Comparison of ENCODE assay signal across 8 cellular contexts in genomic region chr12:6925543-6926279, GRCh38. TPM values are rescaled to one million over a fixed set of nuclear protein-coding genes. Genes with fewer than 3 reads are reported as not detected.
DNase-seq lines count a peak whose midpoint lies in the region; ATAC-seq, FAIRE-seq and TF ChIP-seq lines count a peak whose summit lies in the region.

No MANE protein-coding gene starts in this region.

- H4K8ac ChIP-seq in H1 (ENCODE audit: extremely low read depth, insufficient read depth, low read length): no peak overlapping the region

- peak in 1 of 2 donors; percentile 51 for TF ChIP-seq POLR2A in Peyer's patch (IDR thresholded peaks at IDR 0.05)
- TF ChIP-seq POLR2A in H1 (IDR thresholded peaks at IDR 0.05; ENCODE audit: control extremely low read depth in 1 of 2, low read depth in 2 of 2, low read length in 2 of 2): peak in 1 of 2 experiments; percentile 43; a peak in 1 of 3 replicates
- TF ChIP-seq POLR2A in right lobe of liver (IDR thresholded peaks at IDR 0.05): no peak

- peak overlapping the region; percentile 40; the same call in 1 of the 2 replicates for H2BK20ac ChIP-seq in H1 (ENCODE audit: low read length)

- peaks cover 28% of the 10 kb centered on the region for H3K23me2 ChIP-seq in H1 (ENCODE audit: low read depth, low read length)

- peak overlapping the region in 3 of 4 experiments; percentile 49 to 69 (median 62); a peak in 6 of 7 replicates for H3K9ac ChIP-seq in H1 (replicated peaks in 1 of 4; ENCODE audit: extremely low read depth in 1 of 4, low read depth in 3 of 4, low read length in 3 of 4)

- no peak overlapping the region for H3K23ac ChIP-seq in H1 (ENCODE audit: insufficient read length)

- H3K4me3 ChIP-seq in Peyer's patch (peak overlapping the region in 3 of 4 donors; percentile 12 to 68 (median 42)), H1 (ENCODE audit: extremely low read depth in 1 of 4, insufficient read depth in 2 of 4, low read depth in 3 of 4, low read length in 4 of 4) (peak overlapping the region; percentile 53 to 90 (median 70)), right lobe of liver (peak overlapping the region; percentile 12 to 41 (median 25)), thoracic aorta (peak overlapping the region; percentile 95)

- intact Hi-C loops in right lobe of liver (cut with DNase I): no loop called here

- H2BK120ac ChIP-seq in H1 (replicated peaks; ENCODE audit: low read depth, low read length): peak overlapping the region; percentile 84

- peak overlapping the region; percentile 90 for H4K5ac ChIP-seq in H1 (ENCODE audit: insufficient read length, low read depth, low read length)

- H3K4me1 ChIP-seq in Peyer's patch: peaks cover 11 to 62% (median 16%) of the 10 kb centered on the region in 4 donors
- peaks cover 13 to 31% (median 17%) of the 10 kb centered on the region in 4 experiments for H3K4me1 ChIP-seq in H1 (replicated peaks in 1 of 4; ENCODE audit: control insufficient read depth in 3 of 4, insufficient read depth in 4 of 4, low read length in 3 of 4)
- H3K4me1 ChIP-seq in right lobe of liver: peaks cover 0 to 44% (median 18%) of the 10 kb centered on the region in 4 donors
- peaks cover 18 to 46% of the 10 kb centered on the region in 2 donors for H3K4me1 ChIP-seq in thoracic aorta (ENCODE audit: control insufficient read depth in 1 of 2, low read depth in 2 of 2)

- 0 out of 4 replicates have a peak, but pooled peaks of 1 of the 2 experiments have one; percentile 9 for TF ChIP-seq RAD21 in H1 (IDR thresholded peaks at IDR 0.05 in 1 of 2, conservative IDR thresholded peaks at IDR 0.05 in 1 of 2; ENCODE audit: low read depth in 2 of 2, low read length in 2 of 2)

- H3K56ac ChIP-seq in H1 (replicated peaks; ENCODE audit: insufficient read length, low read depth, low read length): peak overlapping the region; percentile 91

- TF ChIP-seq CTCF in Peyer's patch (IDR thresholded peaks at IDR 0.05) (peak in 1 of 6 experiments; percentile 2), H1 (IDR thresholded peaks at IDR 0.05; ENCODE audit: control extremely low read depth in 1 of 3, insufficient read depth in 1 of 3, low read depth in 1 of 3, low read length in 3 of 3) (no peak), right lobe of liver (IDR thresholded peaks at IDR 0.05) (peak in 2 of 4 donors; percentile 7 to 15), thoracic aorta (IDR thresholded peaks at IDR 0.05) (no peak)

- peak overlapping the region; percentile 94 for H3K18ac ChIP-seq in H1 (ENCODE audit: extremely low read depth, low read length)

- peak overlapping the region; percentile 100; the same call in 1 of the 2 replicates for H2BK15ac ChIP-seq in H1 (ENCODE audit: low read length)

- POLR2A ChIA-PET in H1 (lab: Charles Lee; ENCODE audit: partially characterized antibody): interaction anchor here (0.9 to 44.0 kb wide), 17 partner anchors 16 to 311 kb away, joined by 3 to 1596 read pairs (median 6); partner anchors contain the start of genes C12orf57, C1RL, CDCA3 and EMG1

- peak overlapping the region; percentile 92 to 100 for H3K4me2 ChIP-seq in H1 (ENCODE audit: insufficient read depth in 1 of 2, low read depth in 2 of 2, low read length in 2 of 2)

- peaks cover 5% of the 10 kb centered on the region; the same call in 1 of the 2 replicates for H3K79me1 ChIP-seq in H1 (ENCODE audit: low read depth, low read length)

- H3K27me3 ChIP-seq in Peyer's patch: no peaks in the 10 kb centered on the region
- no peaks in the 10 kb centered on the region for H3K27me3 ChIP-seq in H1 (replicated peaks in 1 of 4; ENCODE audit: control insufficient read depth in 3 of 4, extremely low read depth in 1 of 4, insufficient read depth in 3 of 4, low read length in 3 of 4)
- no peaks in the 10 kb centered on the region for H3K27me3 ChIP-seq in right lobe of liver
- no peaks in the 10 kb centered on the region for H3K27me3 ChIP-seq in thoracic aorta (replicated peaks; ENCODE audit: insufficient read depth)

- H2AK5ac ChIP-seq in H1 (ENCODE audit: low read depth, low read length): peak overlapping the region; percentile 95

- H3K27ac ChIP-seq in Peyer's patch: peak overlapping the region; percentile 92 to 95 (median 94)
- peak overlapping the region; percentile 86 for H3K27ac ChIP-seq in H1 (ENCODE audit: low read depth, low read length)
- H3K27ac ChIP-seq in right lobe of liver: peak overlapping the region; percentile 62 to 80 (median 70)
- peak overlapping the region; percentile 96 to 97 for H3K27ac ChIP-seq in thoracic aorta

- peak overlapping the region; percentile 99 for H4K91ac ChIP-seq in H1 (replicated peaks; ENCODE audit: insufficient read length, low read length)

- no peak for FAIRE-seq in H1 (lab: Jason Lieb, UNC)

- no peaks in the 10 kb centered on the region for H3K36me3 ChIP-seq in Peyer's patch
- H3K36me3 ChIP-seq in H1 (ENCODE audit: control insufficient read depth in 2 of 4, insufficient read depth in 4 of 4, low read length in 3 of 4): peaks cover 16 to 31% (median 21%) of the 10 kb centered on the region in 4 experiments
- no peaks in the 10 kb centered on the region for H3K36me3 ChIP-seq in right lobe of liver
- H3K36me3 ChIP-seq in thoracic aorta: no peaks in the 10 kb centered on the region

- peaks cover 9 to 11% of the 10 kb centered on the region in 2 experiments for H4K20me1 ChIP-seq in H1 (replicated peaks in 1 of 2; ENCODE audit: control insufficient read depth in 1 of 2, insufficient read depth in 2 of 2, low read length in 2 of 2)

- CTCF ChIA-PET in H1 (lab: Charles Lee; ENCODE audit: partially characterized antibody): interaction anchor here (0.6 to 10.0 kb wide), 22 partner anchors 10 to 186 kb away, joined by 3 to 253 read pairs (median 4); partner anchors contain the start of genes C12orf57, ENO2, GNB3 and LRRC23

- H3K4ac ChIP-seq in H1 (replicated peaks; ENCODE audit: insufficient read length, low read depth, low read length): peak overlapping the region; percentile 86

- ATAC-seq in right lobe of liver (peak; percentile 60 to 72 (median 70)), thoracic aorta (ENCODE audit: insufficient number of reproducible peaks, low FRiP score, low read depth) (peak; percentile 88)

- 4% methylated on average over 8 of the region's 8 CpGs; no CpG with 5 or more reads in 1 of the 2 experiments for WGBS in H1 (ENCODE audit: extremely low coverage in 1 of 2, insufficient coverage in 1 of 2, insufficient read length in 1 of 2, insufficient replicate concordance in 2 of 2, low coverage in 1 of 2, low lambda C conversion rate in 2 of 2, missing lambda C conversion rate in 1 of 2), 2 experiments
- 17% methylated on average over 6 of the region's 8 CpGs for WGBS in right lobe of liver (ENCODE audit: insufficient coverage, low coverage, low lambda C conversion rate, missing lambda C conversion rate)

- H3K9me3 ChIP-seq in Peyer's patch (no peaks in the 10 kb centered on the region), H1 (ENCODE audit: insufficient read depth in 2 of 2, low read depth in 1 of 2, low read length in 1 of 2) (no peaks in the 10 kb centered on the region), right lobe of liver (no peaks in the 10 kb centered on the region), thoracic aorta (no peaks in the 10 kb centered on the region)

- DNase-seq in NCI-H2029 (lab: John Stamatoyannopoulos, UW) (peak; percentile 21), NCI-H2029 treated with DMSO at 0.1 percent for 48 hours (lab: John Stamatoyannopoulos, UW) (no peak), Peyer's patch (peak in 2 of 3 donors; percentile 60 to 81), H1 (ENCODE audit: low read depth in 1 of 2, low spot score in 2 of 2) (peak in 1 of 2 experiments; percentile 84), right lobe of liver (peak; percentile 63 to 87 (median 82)), thoracic aorta (ENCODE audit: low spot score) (no peak), NCI-H1436 (lab: John Stamatoyannopoulos, UW) (no peak)
- DNase-seq in stimulated activated naive CD4-positive, alpha-beta T cell (lab: John Stamatoyannopoulos, UW): no peak

- peak overlapping the region; percentile 99 for H2BK12ac ChIP-seq in H1 (ENCODE audit: low read depth, low read length)

- H2BK5ac ChIP-seq in H1 (ENCODE audit: low read depth, low read length): peak overlapping the region; percentile 100

- no peak; a peak in 1 of 3 replicates for TF ChIP-seq EP300 in H1 (IDR thresholded peaks at IDR 0.05; ENCODE audit: borderline replicate concordance in 1 of 2, low read depth in 2 of 2, low read length in 2 of 2)

- peaks cover 23% of the 10 kb centered on the region in 2 experiments for H3K79me2 ChIP-seq in H1 (ENCODE audit: control insufficient read depth in 1 of 2, insufficient read depth in 2 of 2, low read length in 2 of 2)

- H3K14ac ChIP-seq in H1 (ENCODE audit: insufficient read length): no peak overlapping the region

- H2AFZ ChIP-seq in H1 (ENCODE audit: low read length): no peak overlapping the region

RNA-seq across cellular contexts. Expression of gene ATN1, which starts 2.0 kb away (rescaled TPM):
- total RNA-seq in Peyer's patch: 100 to 1,000 TPM in 3 of 4 donors, 10 to 100 TPM in 1; 77.6 to 337 (median 125) TPM
- total RNA-seq in H1 (2021; fragmentation: NEBNext Ultra II Directional; extraction: Animal tissue kit (Norgen Biotek cat#: 25700)): 69.6 and 73.4 TPM in 2 replicates
- polyA plus RNA-seq in H1 (2011; rRNA removed): 20.6 and 43.0 TPM in 2 replicates
- polyA plus RNA-seq in H1 (2011; cell fraction: cytosol; rRNA removed): 13.5 TPM
- 178 TPM for polyA plus RNA-seq in H1 (2011; cell fraction: nucleus; rRNA removed)
- 61.7 to 82.1 TPM (median 77.4 TPM) in 4 replicates for polyA plus RNA-seq in H1 (2012, experiment 1 of 2)
- polyA plus RNA-seq in H1 (2012, experiment 2 of 2): 48.0 TPM
- 51.3 TPM for polyA plus RNA-seq in H1 (2013, experiment 1 of 2)
- 48.3 TPM for polyA plus RNA-seq in H1 (2013, experiment 2 of 2)
- polyA minus RNA-seq in H1 (2011; rRNA and poly(A)+ RNA removed): 11.4 and 14.0 TPM in 2 replicates
- 37.6 TPM for polyA minus RNA-seq in H1 (2011; cell fraction: cytosol; rRNA and poly(A)+ RNA removed)
- polyA minus RNA-seq in H1 (2011; cell fraction: nucleus; rRNA and poly(A)+ RNA removed): 42.3 TPM
- 10 to 100 TPM in 5 of 6 experiments, 1 to 10 TPM in 1; 9.2 to 24.1 (median 16.8) TPM for total RNA-seq in right lobe of liver
- 100 to 1,000 TPM; 109 to 163 TPM for total RNA-seq in thoracic aorta

RNA-seq across cellular contexts. Expression of gene ENO2, which starts 11.3 kb away (rescaled TPM):
- 10 to 100 TPM in 2 of 4 donors, 1 to 10 TPM in 2; 4.6 to 11.7 (median 8.8) TPM for total RNA-seq in Peyer's patch
- total RNA-seq in H1 (2021; fragmentation: NEBNext Ultra II Directional; extraction: Animal tissue kit (Norgen Biotek cat#: 25700)): 90.9 and 92.4 TPM in 2 replicates
- 102 and 126 TPM in 2 replicates for polyA plus RNA-seq in H1 (2011; rRNA removed)
- 137 TPM for polyA plus RNA-seq in H1 (2011; cell fraction: cytosol; rRNA removed)
- 300 TPM for polyA plus RNA-seq in H1 (2011; cell fraction: nucleus; rRNA removed)
- polyA plus RNA-seq in H1 (2012, experiment 1 of 2): 110 to 167 TPM (median 137 TPM) in 4 replicates
- 110 TPM for polyA plus RNA-seq in H1 (2012, experiment 2 of 2)
- polyA plus RNA-seq in H1 (2013, experiment 1 of 2): 47.4 TPM
- 42.8 TPM for polyA plus RNA-seq in H1 (2013, experiment 2 of 2)
- 82.7 and 92.1 TPM in 2 replicates for polyA minus RNA-seq in H1 (2011; rRNA and poly(A)+ RNA removed)
- 37.7 TPM for polyA minus RNA-seq in H1 (2011; cell fraction: cytosol; rRNA and poly(A)+ RNA removed)
- polyA minus RNA-seq in H1 (2011; cell fraction: nucleus; rRNA and poly(A)+ RNA removed): 66.1 TPM
- total RNA-seq in right lobe of liver: 1 to 10 TPM; 1.1 to 9.3 (median 2.0) TPM
- 10 to 100 TPM; 53.6 to 57.9 TPM for total RNA-seq in thoracic aorta

RNA-seq across cellular contexts. Expression of gene RNU7-1, which starts 17.9 kb away (rescaled TPM):
- not detected for total RNA-seq in Peyer's patch
- not detected in 2 replicates for total RNA-seq in H1 (2021; fragmentation: NEBNext Ultra II Directional; extraction: Animal tissue kit (Norgen Biotek cat#: 25700))
- polyA plus RNA-seq in H1 (2011; rRNA removed): not detected in 2 replicates
- polyA plus RNA-seq in H1 (2011; cell fraction: cytosol; rRNA removed): not detected
- not detected for polyA plus RNA-seq in H1 (2011; cell fraction: nucleus; rRNA removed)
- not detected in 4 replicates for polyA plus RNA-seq in H1 (2012, experiment 1 of 2)
- not detected for polyA plus RNA-seq in H1 (2012, experiment 2 of 2)
- polyA plus RNA-seq in H1 (2013, experiment 1 of 2): not detected
- not detected for polyA plus RNA-seq in H1 (2013, experiment 2 of 2)
- polyA minus RNA-seq in H1 (2011; rRNA and poly(A)+ RNA removed): not detected in 2 replicates
- not detected for polyA minus RNA-seq in H1 (2011; cell fraction: cytosol; rRNA and poly(A)+ RNA removed)
- not detected for polyA minus RNA-seq in H1 (2011; cell fraction: nucleus; rRNA and poly(A)+ RNA removed)
- total RNA-seq in right lobe of liver: not detected
- total RNA-seq in thoracic aorta: not detected

RNA-seq across cellular contexts. Expression of gene C12orf57, which starts 18.1 kb away (rescaled TPM):
- 100 to 1,000 TPM; 146 to 339 (median 156) TPM for total RNA-seq in Peyer's patch
- total RNA-seq in H1 (2021; fragmentation: NEBNext Ultra II Directional; extraction: Animal tissue kit (Norgen Biotek cat#: 25700)): 174 and 185 TPM in 2 replicates
- polyA plus RNA-seq in H1 (2011; rRNA removed): 993 and 1,124 TPM in 2 replicates
- polyA plus RNA-seq in H1 (2011; cell fraction: cytosol; rRNA removed): 811 TPM
- polyA plus RNA-seq in H1 (2011; cell fraction: nucleus; rRNA removed): 653 TPM
- 167 to 390 TPM (median 374 TPM) in 4 replicates for polyA plus RNA-seq in H1 (2012, experiment 1 of 2)
- 596 TPM for polyA plus RNA-seq in H1 (2012, experiment 2 of 2)
- 206 TPM for polyA plus RNA-seq in H1 (2013, experiment 1 of 2)
- polyA plus RNA-seq in H1 (2013, experiment 2 of 2): 192 TPM
- polyA minus RNA-seq in H1 (2011; rRNA and poly(A)+ RNA removed): 66.6 and 106 TPM in 2 replicates
- 76.3 TPM for polyA minus RNA-seq in H1 (2011; cell fraction: cytosol; rRNA and poly(A)+ RNA removed)
- polyA minus RNA-seq in H1 (2011; cell fraction: nucleus; rRNA and poly(A)+ RNA removed): 112 TPM
- 100 to 1,000 TPM in 2 of 6 experiments, 10 to 100 TPM in 4; 47.6 to 189 (median 70.5) TPM for total RNA-seq in right lobe of liver
- 100 to 1,000 TPM; 370 to 416 TPM for total RNA-seq in thoracic aorta

RNA-seq across cellular contexts. Expression of gene LRRC23, which starts 21.1 kb away (rescaled TPM):
- total RNA-seq in Peyer's patch (10 to 100 TPM in 1 of 4 donors, 1 to 10 TPM in 2, not detected in 1; 1.7 to 35.5 (median 3.0) TPM), right lobe of liver (1 to 10 TPM in 5 of 6 experiments, under 1 TPM in 1; 0.93 to 4.3 (median 2.6) TPM), thoracic aorta (1 to 10 TPM; 8.5 TPM)
- total RNA-seq in H1 (2021; fragmentation: NEBNext Ultra II Directional; extraction: Animal tissue kit (Norgen Biotek cat#: 25700)): 2.5 and 2.9 TPM in 2 replicates
- polyA plus RNA-seq in H1 (2011; rRNA removed): 3.5 and 3.6 TPM in 2 replicates
- 5.4 TPM for polyA plus RNA-seq in H1 (2011; cell fraction: cytosol; rRNA removed)
- polyA plus RNA-seq in H1 (2011; cell fraction: nucleus; rRNA removed): 3.6 TPM
- 3.1 to 4.6 TPM (median 3.5 TPM) in 4 replicates for polyA plus RNA-seq in H1 (2012, experiment 1 of 2)
- 2.3 TPM for polyA plus RNA-seq in H1 (2012, experiment 2 of 2)
- polyA plus RNA-seq in H1 (2013, experiment 1 of 2): 1.9 TPM
- polyA plus RNA-seq in H1 (2013, experiment 2 of 2): 1.9 TPM
- polyA minus RNA-seq in H1 (2011; rRNA and poly(A)+ RNA removed): 2.6 and 4.4 TPM in 2 replicates
- 2.6 TPM for polyA minus RNA-seq in H1 (2011; cell fraction: cytosol; rRNA and poly(A)+ RNA removed)
- polyA minus RNA-seq in H1 (2011; cell fraction: nucleus; rRNA and poly(A)+ RNA removed): 2.8 TPM

Comparison
In these comparisons a context has a peak if more than half of its experiments do, and no peak if none do; other contexts are left out.
1. DNase-seq: peak in NCI-H2029 (single experiment), Peyer's patch (2 of 3) and right lobe of liver (3 of 3); none in NCI-H2029 treated with DMSO at 0.1 percent for 48 hours (single experiment), thoracic aorta (single experiment), NCI-H1436 (single experiment) and stimulated activated naive CD4-positive, alpha-beta T cell (0 of 6).
2. H3K4me3 ChIP-seq: peak in every context shown above with its lines; median percentile 95 in thoracic aorta; 70 in H1; 42 in Peyer's patch; 25 in right lobe of liver.
3. Peak in every context shown above with its lines, with median percentiles within 50 percentile points of each other: H3K27ac ChIP-seq.